19 cellular contexts compared by ENCODE assay signal in genomic region chr11:64018310-64018709, GRCh38. TPM values are rescaled to one million over a fixed set of nuclear protein-coding genes. Genes with fewer than 3 reads are reported as not detected.
"Had no signal": no experiment of that assay in that cellular context is flagged by ENCODE, and none has a peak within 500 bp of the region (broad histone marks: within the 10 kb centered on the region; RNA-seq: fewer than 3 reads in every experiment).

No MANE protein-coding gene starts in this region.

- H3K36me3 ChIP-seq: breast epithelium, heart left ventricle, right lobe of liver, uterus had no signal

- DNase-seq: activated CD4-positive, alpha-beta T cell treated with anti-CD3 and anti-CD28 coated beads for 1 hour; activated CD4-positive, alpha-beta T cell treated with anti-CD3 and anti-CD28 coated beads, Interleukin-2, amount 10 ng/mL, durations not matched to agents 7 days and 5 days; activated CD8-positive, alpha-beta T cell treated with anti-CD3 and anti-CD28 coated beads for 36 hours; activated naive CD8-positive, alpha-beta T cell treated with anti-CD3 and anti-CD28 coated beads, Interleukin-2, amount 50 U/mL, for 24 hours; activated T-cell treated with anti-CD3 and anti-CD28 coated beads, Interleukin-2, amount 50 U/mL, for 48 hours; central memory CD4-positive, alpha-beta T cell; foreskin fibroblast; midbrain; right lobe of liver; stimulated activated CD4-positive, alpha-beta T cell treated with anti-CD3 and anti-CD28 coated beads, Interleukin-12 subunit alpha, Interleukin-12 subunit beta, amount 100 ng/mL, for 4 hours; stimulated activated CD4-positive, alpha-beta T cell treated with anti-CD3 and anti-CD28 coated beads, Interleukin-4, amount 100 ng/mL, for 1 hour; stimulated activated naive CD8-positive, alpha-beta T cell treated with anti-CD3 and anti-CD28 coated beads, Interleukin-15, Interleukin-2, amounts not matched to agents 100 U/mL and 50 U/mL, for 24 hours; T-helper 2 cell; uterus had no signal

- ATAC-seq: activated CD8-positive, alpha-beta T cell treated with anti-CD3 and anti-CD28 coated beads for 36 hours; activated naive CD8-positive, alpha-beta T cell treated with anti-CD3 and anti-CD28 coated beads, Interleukin-2, amount 50 U/mL, for 24 hours; natural killer cell treated with Interleukin-12 subunit alpha and Interleukin-12 subunit beta and Interleukin-15 and Interleukin-18, amount 100 ng/mL, for 72 hours; stimulated activated naive CD8-positive, alpha-beta T cell treated with anti-CD3 and anti-CD28 coated beads, Interleukin-15, Interleukin-2, amounts not matched to agents 100 U/mL and 50 U/mL, for 24 hours had no signal

- H3K4me1 ChIP-seq: breast epithelium, right lobe of liver, uterus had no signal

- H3K4me3 ChIP-seq: breast epithelium, heart left ventricle, right lobe of liver, uterus had no signal

- H3K27me3 ChIP-seq: breast epithelium, heart left ventricle, right lobe of liver, uterus had no signal

- H3K9me3 ChIP-seq: breast epithelium, heart left ventricle, right lobe of liver, uterus had no signal

- H3K27ac ChIP-seq: breast epithelium, right lobe of liver, uterus had no signal

RNA-seq across cellular contexts. Expression of gene FLRT1, which starts 17.4 kb away (rescaled TPM):
- total RNA-seq: activated CD4-positive, alpha-beta T cell treated with anti-CD3 and anti-CD28 coated beads, Interleukin-2, amount 10 ng/mL, durations not matched to agents 7 days and 5 days; activated CD8-positive, alpha-beta T cell treated with anti-CD3 and anti-CD28 coated beads for 36 hours; activated T-helper 2 cell treated with anti-CD3 and anti-CD28 coated beads, Interferon-gamma antibody, Interleukin-2, Interleukin-4, amounts not matched to agents 10 μg/mL and 5 μg/mL and 100 μg/mL, durations not matched to agents 14 hours and 24 hours and 36 hours; breast epithelium; endothelial cell of umbilical vein; natural killer cell treated with Interleukin-12 subunit alpha and Interleukin-12 subunit beta and Interleukin-15 and Interleukin-18, amount 100 ng/mL, for 72 hours had no signal
- polyA plus RNA-seq: endothelial cell of umbilical vein had no signal
